In the genomic region with DNA sequence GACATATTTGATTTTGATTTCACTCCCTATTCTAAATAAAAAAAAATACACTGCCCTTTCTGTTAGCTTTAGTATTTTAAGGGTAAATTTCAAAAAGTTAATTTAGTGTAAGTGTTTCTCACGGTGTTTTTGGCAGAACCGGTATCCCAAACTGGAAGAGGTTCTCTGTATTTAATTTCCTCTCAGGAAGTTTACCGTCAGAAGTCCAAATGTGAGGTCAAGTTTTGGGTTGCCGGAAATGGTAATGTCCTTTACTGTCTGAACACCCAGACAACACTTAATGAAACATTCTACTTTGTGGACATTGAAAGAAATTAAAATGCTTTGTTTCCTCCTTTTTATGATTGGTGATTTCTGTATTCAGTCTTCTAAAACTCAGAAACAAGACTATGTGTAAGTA, we compare ENCODE assay signal across 20 cellular contexts.
DNase-seq lines count a peak whose midpoint lies in the region; ATAC-seq, FAIRE-seq and TF ChIP-seq lines count a peak whose summit lies in the region.
"Had no signal": no experiment of that assay in that cellular context is flagged by ENCODE, and none has a peak within 500 bp of the region (broad histone marks: within the 10 kb centered on the region; RNA-seq: fewer than 3 reads in every experiment).

No MANE protein-coding gene starts in this region.

- in situ Hi-C loops in mammary epithelial cell (cut with MboI; ENCODE audit: low sequenced_read_pairs in 2 of 2), result no loop called here

- POLR2A ChIA-PET in A549 (lab: Yijun Ruan, JAX), result interaction anchor here (0.8 to 1.1 kb wide), 4 partner anchors 9 to 54 kb away, joined by 3 to 4 read pairs (median 4); no protein-coding TSS in a partner anchor

- no peaks in the 10 kb centered on the region for H3K36me3 ChIP-seq in mammary epithelial cell (ENCODE audit: insufficient read depth, low read length)
- H3K36me3 ChIP-seq in BE2C, result no peaks in the 10 kb centered on the region
- H3K36me3 ChIP-seq in psoas muscle (ENCODE audit: insufficient read depth in 1 of 2, low read depth in 1 of 2), result no peaks in the 10 kb centered on the region
- H3K36me3 ChIP-seq in small intestine (ENCODE audit: control insufficient read depth in 2 of 2, insufficient read depth in 2 of 2, low read length in 2 of 2), result no peaks in the 10 kb centered on the region
- H3K36me3 ChIP-seq: Peyer's patch had no signal

- dilution Hi-C loops in mammary epithelial cell (cut with HindIII; ENCODE audit: low sequenced_read_pairs), result loop anchor here (5.0 kb wide), 1 partner anchor 346 kb away; no protein-coding TSS in a partner anchor

- peaks cover 4% of the 10 kb centered on the region for H3K4me1 Mint-ChIP-seq in memory B cell
- H3K4me1 Mint-ChIP-seq: CD4-positive, alpha-beta memory T cell had no signal

- ATAC-seq in A549 (no peak), memory B cell (ENCODE audit: low read depth) (no peak), psoas muscle (no peak)
- ATAC-seq: K562 had no signal

- no TSS peak for BruUV-seq in mammary epithelial cell (replicated peaks; lab: Mats Ljungman, UMichigan)

- 14% methylated on average over 4 of the region's 4 CpGs for WGBS in A549 (ENCODE audit: missing lambda C conversion rate)
- WGBS in mammary epithelial cell (ENCODE audit: low coverage, missing lambda C conversion rate), result 89% methylated on average over 4 of the region's 4 CpGs
- 39 to 49% (median 40%) methylated on average over 4 of the region's 4 CpGs for WGBS in psoas muscle, 3 donors
- 49 to 91% (median 84%) methylated on average over 4 of the region's 4 CpGs for WGBS in small intestine, 3 donors

- H3K27ac ChIP-seq in A549 (peak overlapping the region; percentile 89 to 90), HL-60 (replicated peaks) (peak overlapping the region; percentile 51; the same call in 1 of the 2 replicates), mammary epithelial cell (ENCODE audit: insufficient read depth, low read depth, low read length) (peak overlapping the region; percentile 69), psoas muscle (no peak overlapping the region), small intestine (ENCODE audit: low read depth in 1 of 2, low read length in 1 of 2) (no peak overlapping the region)
- H3K27ac ChIP-seq: Peyer's patch had no signal

- no peaks in the 10 kb centered on the region for H3K9me3 Mint-ChIP-seq in memory B cell
- H3K9me3 Mint-ChIP-seq: CD4-positive, alpha-beta memory T cell had no signal

- CTCF ChIA-PET in A549 (lab: Yijun Ruan, JAX), result interaction anchor here (0.9 to 3.2 kb wide), 5 partner anchors 29 to 344 kb away, joined by 3 to 13 read pairs (median 9); no protein-coding TSS in a partner anchor
- CTCF ChIA-PET in mammary epithelial cell (lab: Charles Lee; ENCODE audit: low non-redundant PET), result interaction anchor here (0.7 kb wide), 1 partner anchor 82 kb away, joined by 4 read pairs; no protein-coding TSS in a partner anchor

- no peaks in the 10 kb centered on the region for H3K27me3 Mint-ChIP-seq in memory B cell

- no peak overlapping the region for H3K9ac ChIP-seq in mammary epithelial cell (ENCODE audit: insufficient read depth, low read length)

- H3K9me3 ChIP-seq in A549, result no peaks in the 10 kb centered on the region
- no peaks in the 10 kb centered on the region for H3K9me3 ChIP-seq in mammary epithelial cell (replicated peaks; ENCODE audit: insufficient read depth, low read length)
- H3K9me3 ChIP-seq in BE2C, result no peaks in the 10 kb centered on the region
- no peaks in the 10 kb centered on the region for H3K9me3 ChIP-seq in psoas muscle
- no peaks in the 10 kb centered on the region for H3K9me3 ChIP-seq in small intestine (ENCODE audit: control insufficient read depth, low read depth)
- H3K9me3 ChIP-seq: Peyer's patch had no signal

- H2AFZ ChIP-seq in mammary epithelial cell (ENCODE audit: low read depth, low read length), result no peak overlapping the region

- TF ChIP-seq EP300 in A549 (IDR thresholded peaks at IDR 0.05), result no peak

- DNase-seq in A549 (ENCODE audit: low read depth in 1 of 2, low spot score in 1 of 2) (no peak), HL-60 (ENCODE audit: low read depth in 1 of 2, low spot score in 1 of 2) (no peak), mammary epithelial cell (no peak), memory B cell (ENCODE audit: low spot score in 2 of 2) (no peak), BE2C (no peak), psoas muscle (no peak), small intestine (no peak), medulla oblongata (ENCODE audit: extremely low spot score) (no peak)
- DNase-seq: CD4-positive, alpha-beta memory T cell; DND-41; GDM1; MM.1S; NCI-H1105; NCI-H1694 treated with DMSO at 0.1 percent for 48 hours; NCI-H446; Peyer's patch; SHP77 treated with DMSO at 0.1 percent for 48 hours had no signal

- FAIRE-seq in A549 (lab: Jason Lieb, UNC) (peak; percentile 32), small intestine (lab: Jason Lieb, UNC) (no peak)
- FAIRE-seq: A204.1, GM12892, K562 had no signal

- H3K27ac Mint-ChIP-seq in memory B cell, result peak overlapping the region; percentile 15
- H3K27ac Mint-ChIP-seq: CD4-positive, alpha-beta memory T cell had no signal

- peaks cover 53% of the 10 kb centered on the region for H3K4me1 ChIP-seq in A549
- peaks cover 30% of the 10 kb centered on the region for H3K4me1 ChIP-seq in mammary epithelial cell (ENCODE audit: insufficient read depth, low read length)
- no peaks in the 10 kb centered on the region for H3K4me1 ChIP-seq in BE2C
- H3K4me1 ChIP-seq in psoas muscle, result peaks cover 12% of the 10 kb centered on the region
- no peaks in the 10 kb centered on the region for H3K4me1 ChIP-seq in small intestine (ENCODE audit: control insufficient read depth in 2 of 2, insufficient read depth in 1 of 2, low read depth in 1 of 2, low read length in 1 of 2)

- no peak for TF ChIP-seq POLR2A in A549 (IDR thresholded peaks at IDR 0.05; ENCODE audit: low read length)

- intact Hi-C loops in mammary epithelial cell (cut with micrococcal nuclease), result no loop called here
- intact Hi-C loops in psoas muscle (cut with DNase I), result no loop called here

- TF ChIP-seq CTCF in A549 (IDR thresholded peaks at IDR 0.05), result no peak
- no peak for TF ChIP-seq CTCF in HL-60 (IDR thresholded peaks at IDR 0.05; ENCODE audit: insufficient read depth, low read length)
- TF ChIP-seq CTCF in mammary epithelial cell (conservative IDR thresholded peaks at IDR 0.05 in 1 of 2, IDR thresholded peaks at IDR 0.05 in 1 of 2; ENCODE audit: extremely low read depth in 1 of 2, insufficient read depth in 1 of 2, low read depth in 1 of 2, low read length in 2 of 2), result no peak
- TF ChIP-seq CTCF in BE2C (IDR thresholded peaks at IDR 0.05; ENCODE audit: low read depth, low read length), result no peak
- TF ChIP-seq CTCF in psoas muscle (IDR thresholded peaks at IDR 0.05), result no peak

- H3K79me2 ChIP-seq in mammary epithelial cell (ENCODE audit: insufficient read depth, low read length), result no peaks in the 10 kb centered on the region

- peak overlapping the region; percentile 76 for H3K4me2 ChIP-seq in A549
- H3K4me2 ChIP-seq in mammary epithelial cell (ENCODE audit: insufficient read depth, low read depth, low read length), result peak overlapping the region; percentile 34

- no peak overlapping the region for H3K4me3 Mint-ChIP-seq in memory B cell
- H3K4me3 Mint-ChIP-seq: CD4-positive, alpha-beta memory T cell had no signal

- no peak for TF ChIP-seq RAD21 in A549 (conservative IDR thresholded peaks at IDR 0.05 in 1 of 2, IDR thresholded peaks at IDR 0.05 in 1 of 2)

- H3K27me3 ChIP-seq in HL-60 (ENCODE audit: insufficient read depth, poor library complexity, severe bottlenecking) (no peaks in the 10 kb centered on the region), mammary epithelial cell (ENCODE audit: insufficient read depth, low read length) (no peaks in the 10 kb centered on the region), BE2C (no peaks in the 10 kb centered on the region; the same call in 1 of the 2 replicates), psoas muscle (ENCODE audit: insufficient read depth in 3 of 3, low read length in 2 of 3) (no peaks in the 10 kb centered on the region), small intestine (ENCODE audit: control insufficient read depth in 2 of 2, insufficient read depth in 2 of 2, low read length in 2 of 2) (no peaks in the 10 kb centered on the region)
- H3K27me3 ChIP-seq: Peyer's patch had no signal

- H3K36me3 Mint-ChIP-seq in memory B cell, result no peaks in the 10 kb centered on the region
- H3K36me3 Mint-ChIP-seq: CD4-positive, alpha-beta memory T cell had no signal

- H3K4me3 ChIP-seq in A549 (no peak overlapping the region), HL-60 (replicated peaks; ENCODE audit: insufficient read depth, low read length) (no peak overlapping the region), mammary epithelial cell (replicated peaks in 1 of 3; ENCODE audit: insufficient read depth in 1 of 3, low read depth in 2 of 3, low read length in 3 of 3) (no peak overlapping the region), BE2C (ENCODE audit: low read depth, low read length) (no peak overlapping the region), psoas muscle (no peak overlapping the region), small intestine (ENCODE audit: low read depth in 1 of 2, low read length in 2 of 2) (no peak overlapping the region)
- H3K4me3 ChIP-seq: K562, Peyer's patch had no signal

- no peaks in the 10 kb centered on the region for H4K20me1 ChIP-seq in mammary epithelial cell (ENCODE audit: insufficient read depth, low read length)

TF ChIP-seq in A549, 52 proteins besides CTCF, POLR2A, EP300 and RAD21 (continues in another document):
- TF ChIP-seq RFX5 (IDR thresholded peaks at IDR 0.05) (no peak), HOXA7 (CRISPR knock-in tag; IDR thresholded peaks at IDR 0.05) (no peak; the same call in 1 of the 2 replicates), TP53 (CRISPR knock-in tag; IDR thresholded peaks at IDR 0.05) (no peak), ESRRA (IDR thresholded peaks at IDR 0.05; ENCODE audit: borderline replicate concordance, low read length) (no peak), CBX8 (IDR thresholded peaks at IDR 0.05) (no peak), GATA3 (IDR thresholded peaks at IDR 0.05; ENCODE audit: borderline replicate concordance) (no peak), JUN (IDR thresholded peaks at IDR 0.05) (no peak), SREBF2 (IDR thresholded peaks at IDR 0.05) (no peak), MAFK (IDR thresholded peaks at IDR 0.05; ENCODE audit: partially characterized antibody) (no peak), NFE2L2 (conservative IDR thresholded peaks at IDR 0.05; ENCODE audit: low read length) (no peak), NR3C1 (IDR thresholded peaks at IDR 0.05) (no peak), POLR2AphosphoS2 (conservative IDR thresholded peaks at IDR 0.05; ENCODE audit: low read length) (no peak), RARB (CRISPR knock-in tag; IDR thresholded peaks at IDR 0.05) (no peak)
- TF ChIP-seq, protein P1, sequence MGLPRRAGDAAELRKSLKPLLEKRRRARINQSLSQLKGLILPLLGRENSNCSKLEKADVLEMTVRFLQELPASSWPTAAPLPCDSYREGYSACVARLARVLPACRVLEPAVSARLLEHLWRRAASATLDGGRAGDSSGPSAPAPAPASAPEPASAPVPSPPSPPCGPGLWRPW (IDR thresholded peaks at IDR 0.05), result no peak
- TF ChIP-seq, protein P2, sequence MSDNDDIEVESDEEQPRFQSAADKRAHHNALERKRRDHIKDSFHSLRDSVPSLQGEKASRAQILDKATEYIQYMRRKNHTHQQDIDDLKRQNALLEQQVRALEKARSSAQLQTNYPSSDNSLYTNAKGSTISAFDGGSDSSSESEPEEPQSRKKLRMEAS (IDR thresholded peaks at IDR 0.05), result no peak

Comparison
In these comparisons a context has a peak if more than half of its experiments do, and no peak if none do; other contexts are left out.
1. H3K27ac ChIP-seq: peak in A549 (2 of 2), HL-60 (single experiment) and mammary epithelial cell (single experiment); none in psoas muscle (single experiment) and small intestine (0 of 2).